Comparison of ENCODE assay signal across 28 cellular contexts in genomic region chr10:97874332-97874731, GRCh38. TPM values are rescaled to one million over a fixed set of nuclear protein-coding genes. Genes with fewer than 3 reads are reported as not detected.
"Had no signal": no experiment of that assay in that cellular context is flagged by ENCODE, and none has a peak within 500 bp of the region (broad histone marks: within the 10 kb centered on the region; RNA-seq: fewer than 3 reads in every experiment).

No MANE protein-coding gene starts in this region.

- DNase-seq: activated CD4-positive, alpha-beta memory T cell treated with anti-CD3 and anti-CD28 coated beads, Interleukin-2, amount 10 ng/mL, durations not matched to agents 7 days and 5 days; activated CD4-positive, alpha-beta T cell treated with anti-CD3 and anti-CD28 coated beads for 1 hour; activated CD4-positive, alpha-beta T cell treated with anti-CD3 and anti-CD28 coated beads for 48 hours; activated CD4-positive, CD25-positive, alpha-beta regulatory T cell; activated CD8-positive, alpha-beta memory T cell treated with anti-CD3 and anti-CD28 coated beads for 24 hours; activated CD8-positive, alpha-beta memory T cell treated with anti-CD3 and anti-CD28 coated beads, Interleukin-2, amount 10 ng/mL, durations not matched to agents 7 days and 5 days; activated CD8-positive, alpha-beta memory T cell treated with anti-CD3 and anti-CD28 coated beads, Interleukin-2, amount 50 U/mL, for 48 hours; activated gamma-delta T cell; activated naive CD4-positive, alpha-beta T cell treated with anti-CD3 and anti-CD28 coated beads for 36 hours; activated T-cell treated with anti-CD3 and anti-CD28 coated beads, Interleukin-2, amount 50 U/mL, for 48 hours; adrenal gland; caudate nucleus; cerebellar nuclear complex; NCI-H1105 treated with DMSO at 0.1 percent for 48 hours; NCI-H1436; NCI-H1930; NCI-H2081 treated with DMSO at 0.1 percent for 48 hours; NCI-H226; NCI-H524 treated with DMSO at 0.1 percent for 48 hours; SHP77; SJCRH30; T1000; WERI-Rb-1 had no signal

- H3K9me3 Mint-ChIP-seq: activated CD4-positive, alpha-beta memory T cell treated with anti-CD3 and anti-CD28 coated beads, Interleukin-2, amount 10 ng/mL, durations not matched to agents 7 days and 5 days; activated naive CD4-positive, alpha-beta T cell treated with anti-CD3 and anti-CD28 coated beads for 36 hours; brain had no signal

- H3K4me3 Mint-ChIP-seq: activated CD4-positive, alpha-beta memory T cell treated with anti-CD3 and anti-CD28 coated beads, Interleukin-2, amount 10 ng/mL, durations not matched to agents 7 days and 5 days; activated CD8-positive, alpha-beta memory T cell treated with anti-CD3 and anti-CD28 coated beads, Interleukin-2, amount 10 ng/mL, durations not matched to agents 7 days and 5 days; activated naive CD4-positive, alpha-beta T cell treated with anti-CD3 and anti-CD28 coated beads for 36 hours; brain had no signal

- H3K36me3 Mint-ChIP-seq: activated CD8-positive, alpha-beta memory T cell treated with anti-CD3 and anti-CD28 coated beads, Interleukin-2, amount 10 ng/mL, durations not matched to agents 7 days and 5 days; activated naive CD4-positive, alpha-beta T cell treated with anti-CD3 and anti-CD28 coated beads, Interleukin-2, amount 50 U/mL, for 72 hours; brain had no signal

- ATAC-seq: activated CD8-positive, alpha-beta memory T cell treated with anti-CD3 and anti-CD28 coated beads, Interleukin-2, amount 10 ng/mL, durations not matched to agents 7 days and 5 days; activated naive CD4-positive, alpha-beta T cell treated with anti-CD3 and anti-CD28 coated beads, Interleukin-2, amount 50 U/mL, for 72 hours; Panc1 had no signal

- H3K27ac ChIP-seq: adrenal gland, SJCRH30, SK-N-MC, WERI-Rb-1 had no signal

- H3K27ac Mint-ChIP-seq: activated CD4-positive, alpha-beta memory T cell treated with anti-CD3 and anti-CD28 coated beads, Interleukin-2, amount 10 ng/mL, durations not matched to agents 7 days and 5 days; activated CD8-positive, alpha-beta memory T cell treated with anti-CD3 and anti-CD28 coated beads, Interleukin-2, amount 10 ng/mL, durations not matched to agents 7 days and 5 days; activated naive CD4-positive, alpha-beta T cell treated with anti-CD3 and anti-CD28 coated beads for 36 hours; activated naive CD4-positive, alpha-beta T cell treated with anti-CD3 and anti-CD28 coated beads, Interleukin-2, amount 50 U/mL, for 72 hours; brain had no signal

- H3K4me3 ChIP-seq: adrenal gland, SJCRH30, SK-N-MC had no signal

RNA-seq across cellular contexts. Expression of gene GOLGA7B, which starts 24.7 kb away (rescaled TPM):
- total RNA-seq: M059J had no signal
